33 cellular contexts compared by ENCODE assay signal in the genomic region with DNA sequence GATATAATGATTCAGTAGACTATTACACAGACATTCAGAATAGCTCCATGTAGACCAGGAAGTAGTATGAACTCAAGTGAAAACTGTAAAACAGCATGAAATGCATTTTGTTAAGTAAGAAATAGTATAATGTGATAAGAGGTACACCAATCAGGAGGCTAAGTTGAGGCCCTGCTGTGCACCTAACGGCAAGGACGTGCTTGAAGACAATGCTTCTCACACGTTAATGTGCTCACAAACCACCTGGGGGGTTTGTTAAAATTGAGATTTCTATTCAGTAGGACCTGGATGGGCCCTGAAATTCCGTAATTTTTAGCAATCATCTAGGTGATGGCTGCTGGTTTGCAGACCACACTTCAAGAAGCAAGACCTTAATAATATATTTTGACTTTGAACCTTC.
"Had no signal": no experiment of that assay in that cellular context is flagged by ENCODE, and none has a peak within 500 bp of the region (broad histone marks: within the 10 kb centered on the region; RNA-seq: fewer than 3 reads in every experiment).

No MANE protein-coding gene starts in this region.

- H3K36me3 Mint-ChIP-seq: activated CD8-positive, alpha-beta memory T cell treated with anti-CD3 and anti-CD28 coated beads, Interleukin-2, amount 10 ng/mL, durations not matched to agents 7 days and 5 days; activated naive CD4-positive, alpha-beta T cell treated with anti-CD3 and anti-CD28 coated beads, Interleukin-2, amount 10 ng/mL, durations not matched to agents 7 days and 5 days; activated naive CD8-positive, alpha-beta T cell; brain had no signal

- H3K9me3 ChIP-seq: MG63, Peyer's patch had no signal

- H3K4me1 Mint-ChIP-seq: activated CD4-positive, alpha-beta memory T cell treated with anti-CD3 and anti-CD28 coated beads, Interleukin-2, amount 10 ng/mL, durations not matched to agents 7 days and 5 days; activated CD8-positive, alpha-beta memory T cell treated with anti-CD3 and anti-CD28 coated beads, Interleukin-2, amount 10 ng/mL, durations not matched to agents 7 days and 5 days; activated naive CD4-positive, alpha-beta T cell treated with anti-CD3 and anti-CD28 coated beads, Interleukin-2, amount 10 ng/mL, durations not matched to agents 7 days and 5 days; activated naive CD8-positive, alpha-beta T cell treated with anti-CD3 and anti-CD28 coated beads, Interleukin-2, amount 50 U/mL, for 24 hours had no signal

- H3K4me3 Mint-ChIP-seq: activated CD4-positive, alpha-beta memory T cell treated with anti-CD3 and anti-CD28 coated beads, Interleukin-2, amount 10 ng/mL, durations not matched to agents 7 days and 5 days; activated CD8-positive, alpha-beta memory T cell treated with anti-CD3 and anti-CD28 coated beads, Interleukin-2, amount 10 ng/mL, durations not matched to agents 7 days and 5 days; activated naive CD4-positive, alpha-beta T cell treated with anti-CD3 and anti-CD28 coated beads, Interleukin-2, amount 10 ng/mL, durations not matched to agents 7 days and 5 days; activated naive CD8-positive, alpha-beta T cell; activated naive CD8-positive, alpha-beta T cell treated with anti-CD3 and anti-CD28 coated beads, Interleukin-2, amount 50 U/mL, for 24 hours; brain had no signal

- ATAC-seq: activated CD8-positive, alpha-beta memory T cell treated with anti-CD3 and anti-CD28 coated beads, Interleukin-2, amount 10 ng/mL, durations not matched to agents 7 days and 5 days; activated naive CD8-positive, alpha-beta T cell treated with anti-CD3 and anti-CD28 coated beads, Interleukin-2, amount 50 U/mL, for 24 hours; PC-3 had no signal

- DNase-seq: activated CD4-positive, alpha-beta memory T cell treated with anti-CD3 and anti-CD28 coated beads, Interleukin-2, amount 10 ng/mL, durations not matched to agents 7 days and 5 days; activated CD4-positive, alpha-beta T cell treated with anti-CD3 and anti-CD28 coated beads for 1 hour; activated CD4-positive, alpha-beta T cell treated with anti-CD3 and anti-CD28 coated beads for 48 hours; activated CD4-positive, CD25-positive, alpha-beta regulatory T cell; activated CD8-positive, alpha-beta memory T cell treated with anti-CD3 and anti-CD28 coated beads for 24 hours; activated CD8-positive, alpha-beta memory T cell treated with anti-CD3 and anti-CD28 coated beads, Interleukin-2, amount 10 ng/mL, durations not matched to agents 7 days and 5 days; activated CD8-positive, alpha-beta memory T cell treated with anti-CD3 and anti-CD28 coated beads, Interleukin-2, amount 50 U/mL, for 48 hours; activated effector memory CD4-positive, alpha-beta T cell treated with Interleukin-2 at 50 U/mL for 16 hours; activated naive CD4-positive, alpha-beta T cell treated with anti-CD3 and anti-CD28 coated beads, Interleukin-2, amount 10 ng/mL, durations not matched to agents 7 days and 5 days; activated naive CD8-positive, alpha-beta T cell treated with anti-CD3 and anti-CD28 coated beads, Interleukin-2, amount 50 U/mL, for 24 hours; activated T-cell treated with anti-CD3 and anti-CD28 coated beads, Interleukin-2, amount 50 U/mL, for 48 hours; anterior cingulate cortex; caudate nucleus; cerebellar nuclear complex; cortex of kidney; Kasumi-1; MG63; NCI-H1048; NCI-H187 treated with DMSO at 0.1 percent for 48 hours; NCI-H2081; NCI-H510A; NCI-H526; NK-92 treated with Interleukin-12 subunit alpha and Interleukin-12 subunit beta, amount 100 ng/mL, for 24 hours; PC-3; Peyer's patch; RPMI8226; SIG-M5; SW 1271; T-helper 1 cell; T1000; WERI-Rb-1 had no signal

- H3K27ac Mint-ChIP-seq: activated CD4-positive, alpha-beta memory T cell treated with anti-CD3 and anti-CD28 coated beads, Interleukin-2, amount 10 ng/mL, durations not matched to agents 7 days and 5 days; activated CD8-positive, alpha-beta memory T cell treated with anti-CD3 and anti-CD28 coated beads, Interleukin-2, amount 10 ng/mL, durations not matched to agents 7 days and 5 days; activated naive CD4-positive, alpha-beta T cell treated with anti-CD3 and anti-CD28 coated beads, Interleukin-2, amount 10 ng/mL, durations not matched to agents 7 days and 5 days; activated naive CD8-positive, alpha-beta T cell; activated naive CD8-positive, alpha-beta T cell treated with anti-CD3 and anti-CD28 coated beads, Interleukin-2, amount 50 U/mL, for 24 hours; brain had no signal
